21 cellular contexts compared by ENCODE assay signal in genomic region chr21:24050233-24050632, GRCh38.
"Had no signal": no experiment of that assay in that cellular context is flagged by ENCODE, and none has a peak within 500 bp of the region (broad histone marks: within the 10 kb centered on the region; RNA-seq: fewer than 3 reads in every experiment).

No MANE protein-coding gene starts in this region.

- H3K9me3 Mint-ChIP-seq: stimulated activated naive CD8-positive, alpha-beta T cell treated with anti-CD3 and anti-CD28 coated beads, Interleukin-15, Interleukin-2, amounts not matched to agents 100 ng/mL and 50 ng/mL, for 24 hours; type B pancreatic cell had no signal

- H3K27ac ChIP-seq: left lung, skin epidermis, suprapubic skin had no signal

- H3K36me3 ChIP-seq: left lung, suprapubic skin had no signal

- DNase-seq: activated CD4-positive, alpha-beta T cell treated with anti-CD3 and anti-CD28 coated beads for 1 hour; activated CD4-positive, alpha-beta T cell treated with anti-CD3 and anti-CD28 coated beads, Interleukin-2, amount 50 U/mL, for 4 hours; activated naive CD4-positive, alpha-beta T cell; activated T-cell treated with anti-CD3 and anti-CD28 coated beads for 4 hours; aorta; cortex of kidney; effector CD8-positive, alpha-beta T cell; foreskin fibroblast; hypothalamus; kidney; left lung; mesenchymal stem cell; occipital lobe; right cardiac atrium; stimulated activated CD4-positive, alpha-beta T cell treated with anti-CD3 and anti-CD28 coated beads, Interleukin-4, amount 100 ng/mL, for 4 hours; stimulated activated CD8-positive, alpha-beta memory T cell treated with anti-CD3 and anti-CD28 coated beads, Interleukin-4, amount 100 ng/mL, for 48 hours had no signal

- H3K27me3 ChIP-seq: left lung, suprapubic skin had no signal

- H3K27me3 Mint-ChIP-seq: stimulated activated naive CD8-positive, alpha-beta T cell treated with anti-CD3 and anti-CD28 coated beads, Interleukin-15, Interleukin-2, amounts not matched to agents 100 ng/mL and 50 ng/mL, for 24 hours; type B pancreatic cell had no signal

- H3K4me3 Mint-ChIP-seq: nephron; stimulated activated naive CD8-positive, alpha-beta T cell treated with anti-CD3 and anti-CD28 coated beads, Interleukin-15, Interleukin-2, amounts not matched to agents 100 ng/mL and 50 ng/mL, for 24 hours; type B pancreatic cell had no signal

- H3K4me3 ChIP-seq: left lung, skin epidermis, suprapubic skin had no signal

- H3K36me3 Mint-ChIP-seq: type B pancreatic cell had no signal

- ATAC-seq: left lung, right cardiac atrium had no signal

- H3K4me1 ChIP-seq: left lung, suprapubic skin had no signal

- H3K9me3 ChIP-seq: left lung, suprapubic skin had no signal

- H3K27ac Mint-ChIP-seq: nephron; stimulated activated naive CD8-positive, alpha-beta T cell treated with anti-CD3 and anti-CD28 coated beads, Interleukin-15, Interleukin-2, amounts not matched to agents 100 ng/mL and 50 ng/mL, for 24 hours; type B pancreatic cell had no signal
